1 cellular context compared by ENCODE assay signal in the genomic region with DNA sequence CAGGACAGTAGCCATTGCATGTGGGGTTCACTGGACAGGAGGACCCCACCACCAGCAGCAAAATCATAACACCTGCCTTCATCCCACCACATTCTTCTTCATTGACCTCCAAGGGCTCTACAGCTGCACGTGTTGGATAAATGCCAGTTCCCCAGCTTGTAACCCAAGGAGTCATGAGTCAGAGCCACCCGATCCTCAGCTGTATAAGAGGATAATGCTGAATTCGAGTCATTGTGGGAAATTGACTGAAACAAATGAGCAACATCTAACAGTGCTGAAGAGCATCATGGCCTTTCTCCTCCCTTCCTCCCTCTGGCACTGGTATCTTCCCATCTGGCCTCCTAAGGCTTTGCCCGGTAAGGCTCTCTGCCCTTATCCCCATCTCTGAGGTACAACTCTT.
TF ChIP-seq lines count a peak whose summit lies in the region.

No MANE protein-coding gene starts in this region.

TF ChIP-seq in HEK293, 187 proteins besides CTCF, POLR2A, EP300 and RAD21 (continued from another document and continues in another):
- TF ChIP-seq, protein P1, sequence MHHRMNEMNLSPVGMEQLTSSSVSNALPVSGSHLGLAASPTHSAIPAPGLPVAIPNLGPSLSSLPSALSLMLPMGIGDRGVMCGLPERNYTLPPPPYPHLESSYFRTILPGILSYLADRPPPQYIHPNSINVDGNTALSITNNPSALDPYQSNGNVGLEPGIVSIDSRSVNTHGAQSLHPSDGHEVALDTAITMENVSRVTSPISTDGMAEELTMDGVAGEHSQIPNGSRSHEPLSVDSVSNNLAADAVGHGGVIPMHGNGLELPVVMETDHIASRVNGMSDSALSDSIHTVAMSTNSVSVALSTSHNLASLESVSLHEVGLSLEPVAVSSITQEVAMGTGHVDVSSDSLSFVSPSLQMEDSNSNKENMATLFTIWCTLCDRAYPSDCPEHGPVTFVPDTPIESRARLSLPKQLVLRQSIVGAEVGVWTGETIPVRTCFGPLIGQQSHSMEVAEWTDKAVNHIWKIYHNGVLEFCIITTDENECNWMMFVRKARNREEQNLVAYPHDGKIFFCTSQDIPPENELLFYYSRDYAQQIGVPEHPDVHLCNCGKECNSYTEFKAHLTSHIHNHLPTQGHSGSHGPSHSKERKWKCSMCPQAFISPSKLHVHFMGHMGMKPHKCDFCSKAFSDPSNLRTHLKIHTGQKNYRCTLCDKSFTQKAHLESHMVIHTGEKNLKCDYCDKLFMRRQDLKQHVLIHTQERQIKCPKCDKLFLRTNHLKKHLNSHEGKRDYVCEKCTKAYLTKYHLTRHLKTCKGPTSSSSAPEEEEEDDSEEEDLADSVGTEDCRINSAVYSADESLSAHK (tag by site-specific recombination; IDR thresholded peaks at IDR 0.05): no peak
- TF ChIP-seq RBAK (tag by site-specific recombination; IDR thresholded peaks at IDR 0.05): no peak
- TF ChIP-seq ZNF169 (tag by site-specific recombination; IDR thresholded peaks at IDR 0.05): no peak
- no peak for TF ChIP-seq ZNF449 (tag by site-specific recombination; IDR thresholded peaks at IDR 0.05)
- TF ChIP-seq ZNF394 (tag by site-specific recombination; IDR thresholded peaks at IDR 0.05; ENCODE audit: borderline replicate concordance): peak; percentile 20; the same call in 1 of the 2 replicates
- TF ChIP-seq ZNF140 (tag by site-specific recombination; IDR thresholded peaks at IDR 0.05): no peak
- TF ChIP-seq YY1 (tag by site-specific recombination; IDR thresholded peaks at IDR 0.05): no peak
- no peak for TF ChIP-seq REST (tag by site-specific recombination; IDR thresholded peaks at IDR 0.05)
- 0 out of 2 replicates have a peak, but pooled peaks have one; percentile 1 for TF ChIP-seq ZSCAN4 (tag by site-specific recombination; IDR thresholded peaks at IDR 0.05)
- no peak for TF ChIP-seq ZNF707 (tag by site-specific recombination; IDR thresholded peaks at IDR 0.05)
- TF ChIP-seq ZFHX2 (tag by site-specific recombination; conservative IDR thresholded peaks at IDR 0.05): no peak
- no peak for TF ChIP-seq ZNF121 (tag by site-specific recombination; IDR thresholded peaks at IDR 0.05)
- TF ChIP-seq ZNF600 (tag by site-specific recombination; IDR thresholded peaks at IDR 0.05): no peak; the same call in 1 of the 2 replicates
- no peak for TF ChIP-seq ZFP41 (tag by site-specific recombination; IDR thresholded peaks at IDR 0.05; ENCODE audit: borderline replicate concordance)
- TF ChIP-seq ZNF423 (tag by site-specific recombination; IDR thresholded peaks at IDR 0.05): no peak
- TF ChIP-seq ZNF184 (tag by site-specific recombination; IDR thresholded peaks at IDR 0.05): peak; percentile 67; the same call in 1 of the 2 replicates
- TF ChIP-seq ZSCAN23 (tag by site-specific recombination; IDR thresholded peaks at IDR 0.05): peak; percentile 78; the same call in 1 of the 2 replicates
- peak; percentile 10; the same call in 1 of the 2 replicates for TF ChIP-seq ZNF335 (tag by site-specific recombination; conservative IDR thresholded peaks at IDR 0.05)
- no peak for TF ChIP-seq ZNF830 (tag by site-specific recombination; IDR thresholded peaks at IDR 0.05; ENCODE audit: low read depth)
- peak; percentile 70 for TF ChIP-seq ZNF513 (tag by site-specific recombination; IDR thresholded peaks at IDR 0.05)
- TF ChIP-seq EGR2 (tag by site-specific recombination; IDR thresholded peaks at IDR 0.05; ENCODE audit: low read depth): no peak
- no peak for TF ChIP-seq ZNF211 (tag by site-specific recombination; IDR thresholded peaks at IDR 0.05; ENCODE audit: low read depth)
- TF ChIP-seq ZNF214 (tag by site-specific recombination; IDR thresholded peaks at IDR 0.05; ENCODE audit: borderline replicate concordance): no peak
- no peak for TF ChIP-seq ZNF311 (tag by site-specific recombination; IDR thresholded peaks at IDR 0.05; ENCODE audit: borderline replicate concordance)
- TF ChIP-seq PRDM1 (tag by site-specific recombination; IDR thresholded peaks at IDR 0.05): 0 out of 2 replicates have a peak, but pooled peaks have one; percentile 42
- no peak for TF ChIP-seq ZBTB49 (tag by site-specific recombination; IDR thresholded peaks at IDR 0.05; ENCODE audit: low read depth)
- TF ChIP-seq ZNF514 (tag by site-specific recombination; IDR thresholded peaks at IDR 0.05): no peak
- no peak for TF ChIP-seq ZNF148 (tag by site-specific recombination; IDR thresholded peaks at IDR 0.05; ENCODE audit: borderline replicate concordance)
- TF ChIP-seq ZNF292 (tag by site-specific recombination; IDR thresholded peaks at IDR 0.05; ENCODE audit: borderline replicate concordance, low read depth): no peak
- no peak for TF ChIP-seq ZNF341 (tag by site-specific recombination; IDR thresholded peaks at IDR 0.05; ENCODE audit: low read depth)
- TF ChIP-seq PBX3 (CRISPR knock-in tag; IDR thresholded peaks at IDR 0.05): no peak
- no peak for TF ChIP-seq SALL2 (tag by site-specific recombination; IDR thresholded peaks at IDR 0.05; ENCODE audit: borderline replicate concordance)
- TF ChIP-seq, protein P2, sequence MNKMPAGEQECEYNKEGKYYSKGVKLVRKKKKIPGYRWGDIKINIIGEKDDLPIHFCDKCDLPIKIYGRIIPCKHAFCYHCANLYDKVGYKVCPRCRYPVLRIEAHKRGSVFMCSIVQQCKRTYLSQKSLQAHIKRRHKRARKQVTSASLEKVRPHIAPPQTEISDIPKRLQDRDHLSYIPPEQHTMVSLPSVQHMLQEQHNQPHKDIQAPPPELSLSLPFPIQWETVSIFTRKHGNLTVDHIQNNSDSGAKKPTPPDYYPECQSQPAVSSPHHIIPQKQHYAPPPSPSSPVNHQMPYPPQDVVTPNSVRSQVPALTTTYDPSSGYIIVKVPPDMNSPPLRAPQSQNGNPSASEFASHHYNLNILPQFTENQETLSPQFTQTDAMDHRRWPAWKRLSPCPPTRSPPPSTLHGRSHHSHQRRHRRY (tag by site-specific recombination; IDR thresholded peaks at IDR 0.05): no peak
- no peak for TF ChIP-seq ZNF837 (tag by site-specific recombination; IDR thresholded peaks at IDR 0.05)
- no peak for TF ChIP-seq ZNF529 (tag by site-specific recombination; IDR thresholded peaks at IDR 0.05; ENCODE audit: insufficient replicate concordance)
- peak; percentile 90 for TF ChIP-seq ZNF366 (tag by site-specific recombination; conservative IDR thresholded peaks at IDR 0.05)
- TF ChIP-seq HOXA7 (CRISPR knock-in tag; IDR thresholded peaks at IDR 0.05; ENCODE audit: borderline replicate concordance): no peak
- no peak for TF ChIP-seq ZNF114 (tag by site-specific recombination; IDR thresholded peaks at IDR 0.05)
- TF ChIP-seq ZNF391 (tag by site-specific recombination; IDR thresholded peaks at IDR 0.05; ENCODE audit: borderline replicate concordance, low read depth): no peak
- TF ChIP-seq GLI4 (tag by site-specific recombination; IDR thresholded peaks at IDR 0.05): no peak
- no peak for TF ChIP-seq ZNF175 (tag by site-specific recombination; IDR thresholded peaks at IDR 0.05)
- no peak for TF ChIP-seq ZNF555 (tag by site-specific recombination; conservative IDR thresholded peaks at IDR 0.05)
- no peak for TF ChIP-seq REPIN1 (tag by site-specific recombination; IDR thresholded peaks at IDR 0.05; ENCODE audit: low read depth)
